Comparison of ENCODE assay signal across 9 cellular contexts in the genomic region with DNA sequence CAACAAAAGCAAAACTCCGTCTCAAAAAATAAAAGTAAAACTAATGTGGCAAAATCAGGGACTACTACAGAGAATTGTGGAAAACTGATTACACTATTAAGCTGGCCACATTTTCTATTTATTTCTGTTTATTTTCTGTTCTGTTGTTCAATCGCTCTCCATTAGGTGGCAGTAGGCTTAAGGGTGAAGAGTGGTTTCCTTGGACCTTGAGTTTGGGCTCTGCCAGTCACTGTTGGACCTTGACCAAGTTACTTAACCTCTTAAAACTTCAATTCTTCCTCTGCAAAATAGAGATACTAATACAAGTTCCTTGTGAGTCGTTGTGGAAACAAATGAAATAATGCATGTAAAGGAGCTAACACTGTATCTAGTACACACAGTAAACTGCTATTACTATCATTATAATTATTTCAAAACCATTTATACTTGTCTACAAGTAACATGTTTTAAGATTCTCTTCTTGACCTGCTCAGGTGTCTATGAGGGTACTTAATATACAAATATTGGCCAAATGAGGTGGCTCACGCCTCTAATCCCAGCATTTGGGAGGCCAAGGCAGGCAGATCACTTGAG. TPM values are rescaled to one million over a fixed set of nuclear protein-coding genes. Genes with fewer than 3 reads are reported as not detected.
A peak's percentile ranks its signal among the peaks of the same experiment; 100 is the strongest.
DNase-seq lines count a peak whose midpoint lies in the region; ATAC-seq and TF ChIP-seq lines count a peak whose summit lies in the region.
"Had no signal": no experiment of that assay in that cellular context is flagged by ENCODE, and none has a peak within 500 bp of the region (broad histone marks: within the 10 kb centered on the region; RNA-seq: fewer than 3 reads in every experiment).

No MANE protein-coding gene starts in this region.

- no peaks in the 10 kb centered on the region for H3K9me3 Mint-ChIP-seq in nephron
- H3K9me3 Mint-ChIP-seq: CD8-positive, alpha-beta memory T cell had no signal

- H3K36me3 Mint-ChIP-seq in nephron (ENCODE audit: low read depth), result peaks cover 24% of the 10 kb centered on the region

- peak; percentile 52 for ATAC-seq in HG02623 (IDR thresholded peaks at IDR 0.05; ENCODE audit: unreplicated experiment)

- no peaks in the 10 kb centered on the region for H3K9me3 ChIP-seq in esophagus squamous epithelium

- peak overlapping the region in 1 of 3 experiments; percentile 30 for H3K27ac Mint-ChIP-seq in nephron

- H3K27me3 ChIP-seq in esophagus squamous epithelium, result no peaks in the 10 kb centered on the region

- peaks cover 0 to 23% (median 10%) of the 10 kb centered on the region in 3 donors for H3K4me1 ChIP-seq in esophagus squamous epithelium

- intact Hi-C loops in esophagus squamous epithelium (cut with DNase I), result loop anchor here (5.0 kb wide), 1 partner anchor 86 kb away; no protein-coding TSS in a partner anchor

- peaks cover 3 to 58% (median 6%) of the 10 kb centered on the region in 3 donors for H3K36me3 ChIP-seq in esophagus squamous epithelium

- peak; percentile 24 to 77 (median 69) for TF ChIP-seq CTCF in esophagus squamous epithelium (IDR thresholded peaks at IDR 0.05)
- peak; percentile 43 to 67 (median 61) for TF ChIP-seq CTCF in nephron (IDR thresholded peaks at IDR 0.05; ENCODE audit: unreplicated experiment in 3 of 3)

- peak overlapping the region in 2 of 4 donors; percentile 45 to 48 for H3K27ac ChIP-seq in esophagus squamous epithelium

- no peaks in the 10 kb centered on the region for H3K27me3 Mint-ChIP-seq in nephron (ENCODE audit: low read depth)
- H3K27me3 Mint-ChIP-seq: CD8-positive, alpha-beta memory T cell had no signal

- H3K4me1 Mint-ChIP-seq in nephron, result no peaks in the 10 kb centered on the region

- no peak overlapping the region for H3K4me3 ChIP-seq in esophagus squamous epithelium

- 30 to 50% methylated on average over 3 to 4 of the region's 4 CpGs for WGBS in esophagus squamous epithelium, 2 donors

- TF ChIP-seq POLR2A in esophagus squamous epithelium (IDR thresholded peaks at IDR 0.05), result no peak

- H3K4me3 Mint-ChIP-seq in nephron, result no peak overlapping the region
- H3K4me3 Mint-ChIP-seq: CD8-positive, alpha-beta memory T cell had no signal

- DNase-seq in NCI-H1105 treated with DMSO at 0.1 percent for 48 hours (lab: John Stamatoyannopoulos, UW), result peak; percentile 1
- DNase-seq in NCI-H1105 (lab: John Stamatoyannopoulos, UW), result no peak
- DNase-seq in RKO (ENCODE audit: low spot score), result peak; percentile 81
- DNase-seq in esophagus squamous epithelium (lab: John Stamatoyannopoulos, UW), result no peak
- DNase-seq in NCI-H1930 (lab: John Stamatoyannopoulos, UW), result no peak
- DNase-seq in activated naive CD4-positive, alpha-beta T cell treated with anti-CD3 and anti-CD28 coated beads, Interleukin-2, amount 50 U/mL, for 16 hours, result no peak

RNA-seq across cellular contexts. Expression of a gene that starts 15.2 kb away (rescaled TPM):
- total RNA-seq in esophagus squamous epithelium, result 10 to 100 TPM in 2 of 4 donors, 1 to 10 TPM in 2; 4.2 to 41.8 (median 13.7) TPM

RNA-seq across cellular contexts. Expression of a gene that starts 46.6 kb away (rescaled TPM):
- total RNA-seq in esophagus squamous epithelium, result 10 to 100 TPM; 14.7 to 19.1 (median 17.1) TPM

RNA-seq across cellular contexts. Expression of a gene that starts 53.1 kb away (rescaled TPM):
- not detected for total RNA-seq in esophagus squamous epithelium

Comparison
In these comparisons a context has a peak if more than half of its experiments do, and no peak if none do; other contexts are left out.
1. DNase-seq: peak in NCI-H1105 treated with DMSO at 0.1 percent for 48 hours (single experiment) and RKO (single experiment); none in NCI-H1105 (single experiment), esophagus squamous epithelium (single experiment), NCI-H1930 (0 of 2) and activated naive CD4-positive, alpha-beta T cell treated with anti-CD3 and anti-CD28 coated beads, Interleukin-2, amount 50 U/mL, for 16 hours (single experiment).